ENCODE assay signal across 9 cellular contexts in the genomic region with DNA sequence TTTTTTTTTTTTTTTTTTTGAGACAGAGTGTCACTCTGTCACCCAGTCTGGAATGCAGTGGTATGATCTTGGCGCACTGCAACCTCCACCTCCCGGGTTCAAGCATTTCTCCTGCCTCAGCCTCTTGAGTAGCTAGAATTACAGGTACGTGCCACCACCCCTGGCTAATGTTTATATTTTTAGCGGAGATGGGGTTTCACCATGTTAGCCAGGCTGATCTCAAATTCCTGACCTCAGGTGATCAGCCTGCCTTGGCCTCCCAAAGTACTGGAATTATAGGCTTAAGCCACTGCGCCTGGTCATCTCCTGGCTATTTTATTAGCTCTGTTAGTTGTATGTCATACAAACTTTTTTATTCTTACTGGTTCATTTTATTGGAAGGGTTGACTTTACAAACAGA.
"Had no signal": no experiment of that assay in that cellular context is flagged by ENCODE, and none has a peak within 500 bp of the region (broad histone marks: within the 10 kb centered on the region; RNA-seq: fewer than 3 reads in every experiment).

No MANE protein-coding gene starts in this region.

- H3K27ac ChIP-seq: GM23248 had no signal

- H3K9ac ChIP-seq: GM23248 had no signal

- H3K4me1 ChIP-seq: HAP-1 had no signal

- H2AFZ ChIP-seq: GM23248, GM23338 had no signal

- H3K4me3 ChIP-seq: GM23248, GM23338, HAP-1 had no signal

- DNase-seq: GM23248, GOT3, H7, H9, HCEC 1CT, HFFc6 had no signal

- H3K4me2 ChIP-seq: GM23338 had no signal

- H3K9me3 ChIP-seq: HAP-1 had no signal

- ATAC-seq: GM23338, HCT116 had no signal
